In genomic region chr2:162212366-162212765, GRCh38 we compare ENCODE assay signal across 23 cellular contexts. TPM values are rescaled to one million over a fixed set of nuclear protein-coding genes. Genes with fewer than 3 reads are reported as not detected.
A peak's percentile ranks its signal among the peaks of the same experiment; 100 is the strongest.
DNase-seq lines count a peak whose midpoint lies in the region; ATAC-seq, FAIRE-seq and TF ChIP-seq lines count a peak whose summit lies in the region.
"Had no signal": no experiment of that assay in that cellular context is flagged by ENCODE, and none has a peak within 500 bp of the region (broad histone marks: within the 10 kb centered on the region; RNA-seq: fewer than 3 reads in every experiment).

No MANE protein-coding gene starts in this region.

- no peak overlapping the region for H4K8ac ChIP-seq in mesendoderm (ENCODE audit: low read depth, low read length)

- FAIRE-seq in islet of Langerhans (lab: Jason Lieb, UNC) = peak; percentile 84
- FAIRE-seq in GM12891 (lab: Jason Lieb, UNC) = no peak
- FAIRE-seq: pancreas had no signal

- no peak overlapping the region for H2BK15ac ChIP-seq in mesendoderm (replicated peaks; ENCODE audit: low read depth)

- H3K4me3 ChIP-seq in mesendoderm (ENCODE audit: low read length) = no peak overlapping the region
- H3K4me3 ChIP-seq: left lung, pancreas, Peyer's patch, vagina had no signal

- H2BK120ac ChIP-seq in mesendoderm (ENCODE audit: low read depth, low read length) = no peak overlapping the region

- no peaks in the 10 kb centered on the region for H3K4me1 ChIP-seq in mesendoderm (ENCODE audit: control insufficient read depth, low read depth, low read length)
- H3K4me1 ChIP-seq: left lung, pancreas, Peyer's patch, vagina had no signal

- TF ChIP-seq POLR2A in GM12891 (IDR thresholded peaks at IDR 0.05; ENCODE audit: low read depth, low read length) = no peak

- H3K27ac ChIP-seq in mesendoderm (ENCODE audit: low read depth, low read length) = no peak overlapping the region
- H3K27ac ChIP-seq: left lung, pancreas, Peyer's patch, vagina, WERI-Rb-1 had no signal

- no peak overlapping the region for H3K4ac ChIP-seq in mesendoderm (ENCODE audit: low read depth, low read length)

- H3K56ac ChIP-seq in mesendoderm (ENCODE audit: low read length) = no peak overlapping the region

- no CpG with 5 or more reads among the region's 2 CpGs for WGBS in mesendoderm (ENCODE audit: extremely low coverage, insufficient coverage, low lambda C conversion rate)

- H2AK5ac ChIP-seq in mesendoderm (ENCODE audit: low read length) = no peak overlapping the region

- no peak overlapping the region for H2BK5ac ChIP-seq in mesendoderm (ENCODE audit: low read length)

- no peaks in the 10 kb centered on the region for H3K79me1 ChIP-seq in mesendoderm (ENCODE audit: low read length)

- no peaks in the 10 kb centered on the region for H3K27me3 ChIP-seq in mesendoderm (ENCODE audit: insufficient read depth, low read length, poor library complexity)
- H3K27me3 ChIP-seq: left lung, pancreas, Peyer's patch, vagina had no signal

- H3K18ac ChIP-seq in mesendoderm (ENCODE audit: low read length) = no peak overlapping the region

- H3K36me3 ChIP-seq in mesendoderm (ENCODE audit: control insufficient read depth, insufficient read depth, low read length) = no peaks in the 10 kb centered on the region
- H3K36me3 ChIP-seq: left lung, pancreas, Peyer's patch, vagina, WERI-Rb-1 had no signal

- H3K23ac ChIP-seq in mesendoderm (ENCODE audit: low read length) = no peak overlapping the region

- DNase-seq in HCEC 1CT = peak; percentile 50
- peak; percentile 51 for DNase-seq in dedifferentiated amniotic fluid mesenchymal stem cell (ENCODE audit: extremely low spot score)
- no peak for DNase-seq in GM12891 (ENCODE audit: insufficient read length, low spot score)
- DNase-seq in mesendoderm = no peak
- DNase-seq: activated CD4-positive, alpha-beta T cell treated with anti-CD3 and anti-CD28 coated beads for 4 hours; anterior cingulate cortex; C1 segment of cervical spinal cord; DMS53; GDM1; immature natural killer cell; left lung; NCI-H1048; pancreas; Peyer's patch; SIG-M5; stimulated activated CD4-positive, alpha-beta T cell treated with anti-CD3 and anti-CD28 coated beads, Interleukin-2, amount 100 ng/mL, for 24 hours; stimulated activated CD8-positive, alpha-beta memory T cell treated with anti-CD3 and anti-CD28 coated beads, Interleukin-4, amount 100 ng/mL, for 48 hours; stimulated activated naive CD8-positive, alpha-beta T cell treated with anti-CD3 and anti-CD28 coated beads, Interleukin-15, amount 100 ng/mL, for 72 hours; WERI-Rb-1 had no signal

- H3K4me2 ChIP-seq in mesendoderm (ENCODE audit: low read length) = no peak overlapping the region

- no peak overlapping the region for H4K5ac ChIP-seq in mesendoderm (ENCODE audit: low read length)

- ATAC-seq in GM18519 (IDR thresholded peaks at IDR 0.05; ENCODE audit: low FRiP score, unreplicated experiment) = no peak
- ATAC-seq in GM21515 (IDR thresholded peaks at IDR 0.05; ENCODE audit: unreplicated experiment) = no peak
- ATAC-seq: left lung; pancreas; stimulated activated naive CD8-positive, alpha-beta T cell treated with anti-CD3 and anti-CD28 coated beads, Interleukin-15, amount 100 ng/mL, for 72 hours had no signal

- no peaks in the 10 kb centered on the region for H3K79me2 ChIP-seq in mesendoderm (ENCODE audit: control insufficient read depth, insufficient read depth, low read length)

- no peak overlapping the region for H3K9ac ChIP-seq in mesendoderm (ENCODE audit: low read length)

TF ChIP-seq in GM12891, 5 proteins besides CTCF, POLR2A, EP300 and RAD21:
- TF ChIP-seq POU2F2 (IDR thresholded peaks at IDR 0.05; ENCODE audit: low read depth, low read length) (no peak), POLR2AphosphoS5 (IDR thresholded peaks at IDR 0.05; ENCODE audit: low read depth, low read length) (no peak), PAX5 (IDR thresholded peaks at IDR 0.05; ENCODE audit: insufficient read depth, low read length, severe bottlenecking) (no peak), SPI1 (IDR thresholded peaks at IDR 0.05; ENCODE audit: low read depth, low read length) (no peak), TAF1 (IDR thresholded peaks at IDR 0.05; ENCODE audit: low read depth, low read length) (no peak)

RNA-seq across cellular contexts. Expression of gene FAP, which starts 30.9 kb away (rescaled TPM):
- polyA plus RNA-seq in GM12891 (2012; ENCODE audit: low read depth, missing spikeins) = not detected
- not detected for polyA plus RNA-seq in mesendoderm (2013, experiment 1 of 2)
- not detected for polyA plus RNA-seq in mesendoderm (2013, experiment 2 of 2)
- polyA plus RNA-seq: immature natural killer cell had no signal

Comparison
In these comparisons a context has a peak if more than half of its experiments do, and no peak if none do; other contexts are left out.
1. DNase-seq: peak in HCEC 1CT (single experiment) and dedifferentiated amniotic fluid mesenchymal stem cell (single experiment); none in GM12891 (single experiment) and mesendoderm (single experiment).